ENCODE assay signal across 12 cellular contexts in genomic region chr14:91035855-91036254, GRCh38. TPM values are rescaled to one million over a fixed set of nuclear protein-coding genes. Genes with fewer than 3 reads are reported as not detected.
DNase-seq lines count a peak whose midpoint lies in the region; ATAC-seq lines count a peak whose summit lies in the region.
"Had no signal": no experiment of that assay in that cellular context is flagged by ENCODE, and none has a peak within 500 bp of the region (broad histone marks: within the 10 kb centered on the region; RNA-seq: fewer than 3 reads in every experiment).

No MANE protein-coding gene starts in this region.

- H3K9me3 Mint-ChIP-seq in activated naive CD4-positive, alpha-beta T cell treated with anti-CD3 and anti-CD28 coated beads, Interleukin-2, amount 50 U/mL, for 72 hours: no peaks in the 10 kb centered on the region

- no peak for DNase-seq in activated naive CD4-positive, alpha-beta T cell treated with anti-CD3 and anti-CD28 coated beads, Interleukin-2, amount 50 U/mL, for 72 hours (ENCODE audit: low spot score in 2 of 2)
- DNase-seq in COR-L47 (lab: John Stamatoyannopoulos, UW) (no peak), dedifferentiated amniotic fluid mesenchymal stem cell (ENCODE audit: extremely low spot score) (no peak), NCI-H1092 (lab: John Stamatoyannopoulos, UW) (no peak)
- DNase-seq: amygdala; NCI-H1105 treated with DMSO at 0.1 percent for 48 hours; NCI-H774; stimulated activated CD4-positive, alpha-beta T cell treated with anti-CD3 and anti-CD28 coated beads, Interleukin-4, amount 100 ng/mL, for 4 hours had no signal

- ATAC-seq in GM18502 (IDR thresholded peaks at IDR 0.05; ENCODE audit: poor library complexity, unreplicated experiment) (peak; percentile 58), GM21390 (IDR thresholded peaks at IDR 0.05; ENCODE audit: unreplicated experiment) (peak; percentile 81), HG03159 (IDR thresholded peaks at IDR 0.05; ENCODE audit: unreplicated experiment) (peak; percentile 56), HG03135 (IDR thresholded peaks at IDR 0.05; ENCODE audit: unreplicated experiment) (no peak)
- peak; percentile 43 to 83 for ATAC-seq in activated naive CD4-positive, alpha-beta T cell treated with anti-CD3 and anti-CD28 coated beads, Interleukin-2, amount 50 U/mL, for 72 hours

- H3K36me3 Mint-ChIP-seq in activated naive CD4-positive, alpha-beta T cell treated with anti-CD3 and anti-CD28 coated beads, Interleukin-2, amount 50 U/mL, for 72 hours: peaks cover 0 to 12% of the 10 kb centered on the region in 2 donors

- peak overlapping the region in 1 of 2 donors; percentile 2 for H3K27ac Mint-ChIP-seq in activated naive CD4-positive, alpha-beta T cell treated with anti-CD3 and anti-CD28 coated beads, Interleukin-2, amount 50 U/mL, for 72 hours

RNA-seq across cellular contexts. Expression of gene RPS6KA5, which starts 24.6 kb away (rescaled TPM):
- total RNA-seq in activated naive CD4-positive, alpha-beta T cell treated with anti-CD3 and anti-CD28 coated beads, Interleukin-2, amount 50 U/mL, for 72 hours: 10 to 100 TPM; 15.7 to 17.7 TPM
